In the genomic region with DNA sequence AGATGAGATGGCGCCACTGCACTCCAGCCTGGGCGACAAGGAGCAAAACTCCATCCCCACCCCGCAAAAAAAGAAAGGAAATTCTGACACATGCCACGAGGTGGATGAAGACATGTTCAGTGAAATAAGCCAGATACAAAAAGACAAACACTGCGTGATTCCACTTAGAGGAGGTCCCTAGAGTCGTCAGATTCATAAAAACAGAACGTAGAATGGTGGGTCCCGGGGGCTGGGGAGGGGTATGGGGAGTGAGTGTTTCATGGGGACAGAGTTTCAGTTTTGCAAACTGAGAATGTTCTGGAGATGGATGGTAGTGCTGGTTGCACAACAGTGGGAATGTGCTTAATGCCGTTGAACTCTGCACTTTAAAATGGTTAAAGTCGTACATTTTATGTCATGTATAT, we compare ENCODE assay signal across 1 cellular context.
TF ChIP-seq lines count a peak whose summit lies in the region.

No MANE protein-coding gene starts in this region.

TF ChIP-seq in HepG2, 621 proteins besides CTCF, POLR2A, EP300 and RAD21:
- TF ChIP-seq, protein P1, sequence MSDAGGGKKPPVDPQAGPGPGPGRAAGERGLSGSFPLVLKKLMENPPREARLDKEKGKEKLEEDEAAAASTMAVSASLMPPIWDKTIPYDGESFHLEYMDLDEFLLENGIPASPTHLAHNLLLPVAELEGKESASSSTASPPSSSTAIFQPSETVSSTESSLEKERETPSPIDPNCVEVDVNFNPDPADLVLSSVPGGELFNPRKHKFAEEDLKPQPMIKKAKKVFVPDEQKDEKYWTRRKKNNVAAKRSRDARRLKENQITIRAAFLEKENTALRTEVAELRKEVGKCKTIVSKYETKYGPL (CRISPR knock-in tag; IDR thresholded peaks at IDR 0.05), result 0 out of 2 replicates have a peak, but pooled peaks have one; percentile 16
- TF ChIP-seq HNF4A (CRISPR knock-in tag; IDR thresholded peaks at IDR 0.05) (peak; percentile 49), CEBPG (CRISPR knock-in tag; IDR thresholded peaks at IDR 0.05) (peak; percentile 77), ZNF432 (CRISPR knock-in tag; IDR thresholded peaks at IDR 0.05; ENCODE audit: borderline replicate concordance) (no peak), SAP130 (CRISPR knock-in tag; IDR thresholded peaks at IDR 0.05; ENCODE audit: low read depth) (0 out of 2 replicates have a peak, but pooled peaks have one; percentile 12), CEBPB (IDR thresholded peaks at IDR 0.05; ENCODE audit: borderline replicate concordance, low read depth, low read length) (peak; percentile 84), MBD4 (IDR thresholded peaks at IDR 0.05; ENCODE audit: borderline replicate concordance, low read length) (no peak), GATAD2A (CRISPR knock-in tag; IDR thresholded peaks at IDR 0.05) (0 out of 2 replicates have a peak, but pooled peaks have one; percentile 18), FOXK2 (IDR thresholded peaks at IDR 0.05) (no peak), TEAD3 (CRISPR knock-in tag; optimal IDR thresholded peaks at IDR 0.05; ENCODE audit: borderline replicate concordance) (peak; percentile 10), SP1 (IDR thresholded peaks at IDR 0.05) (no peak), SP1 (CRISPR knock-in tag; IDR thresholded peaks at IDR 0.05) (no peak)
